9 cellular contexts compared by ENCODE assay signal in genomic region chr10:88979153-88979562, GRCh38. TPM values are rescaled to one million over a fixed set of nuclear protein-coding genes. Genes with fewer than 3 reads are reported as not detected.
DNase-seq lines count a peak whose midpoint lies in the region; ATAC-seq and TF ChIP-seq lines count a peak whose summit lies in the region.
"Had no signal": no experiment of that assay in that cellular context is flagged by ENCODE, and none has a peak within 500 bp of the region (broad histone marks: within the 10 kb centered on the region; RNA-seq: fewer than 3 reads in every experiment).

No MANE protein-coding gene starts in this region.

- TF ChIP-seq CTCF in foreskin fibroblast (IDR thresholded peaks at IDR 0.05; ENCODE audit: low read depth, low read length) = no peak
- TF ChIP-seq CTCF in prostate gland (IDR thresholded peaks at IDR 0.05) = no peak

- H3K27me3 ChIP-seq in prostate gland (replicated peaks; ENCODE audit: insufficient read depth) = no peaks in the 10 kb centered on the region

- no peak overlapping the region for H3K27ac Mint-ChIP-seq in activated CD4-positive, alpha-beta T cell treated with anti-CD3 and anti-CD28 coated beads for 36 hours

- no peak overlapping the region for H3K4me3 Mint-ChIP-seq in activated CD4-positive, alpha-beta T cell treated with anti-CD3 and anti-CD28 coated beads for 36 hours

- no peaks in the 10 kb centered on the region for H3K4me1 ChIP-seq in prostate gland (replicated peaks)

- H3K27me3 Mint-ChIP-seq in activated CD4-positive, alpha-beta T cell treated with anti-CD3 and anti-CD28 coated beads for 36 hours = no peaks in the 10 kb centered on the region

- no peaks in the 10 kb centered on the region for H3K36me3 ChIP-seq in prostate gland

- H3K9me3 ChIP-seq in prostate gland = no peaks in the 10 kb centered on the region

- peak; percentile 92 for DNase-seq in EH (ENCODE audit: low read depth)
- peak; percentile 69 for DNase-seq in T1000 (lab: John Stamatoyannopoulos, UW)
- DNase-seq in foreskin fibroblast = peak; percentile 75 to 87
- peak; percentile 28 for DNase-seq in prostate gland (ENCODE audit: low spot score)
- DNase-seq in activated CD4-positive, alpha-beta T cell treated with anti-CD3 and anti-CD28 coated beads for 36 hours = no peak
- DNase-seq in SW 1271 (lab: John Stamatoyannopoulos, UW) = no peak
- DNase-seq: NCI-H1417 had no signal

- intact Hi-C loops in prostate gland (cut with DNase I) = no loop called here
- intact Hi-C loops in activated CD4-positive, alpha-beta T cell treated with anti-CD3 and anti-CD28 coated beads for 36 hours (cut with DNase I, micrococcal nuclease) = no loop called here

- peak overlapping the region; percentile 46 to 58 for H3K27ac ChIP-seq in prostate gland

- CTCF ChIA-PET in activated CD4-positive, alpha-beta T cell treated with anti-CD3 and anti-CD28 coated beads for 36 hours (lab: Charles Lee) = interaction anchor here (1.2 to 1.6 kb wide), 3 partner anchors 8 to 238 kb away, joined by 4 to 8 read pairs (median 4); no protein-coding TSS in a partner anchor

- ATAC-seq in HG03354 (IDR thresholded peaks at IDR 0.05; ENCODE audit: poor library complexity, severe bottlenecking, unreplicated experiment) (no peak), HG03025 (IDR thresholded peaks at IDR 0.05; ENCODE audit: low FRiP score, unreplicated experiment) (no peak)
- ATAC-seq in activated CD4-positive, alpha-beta T cell treated with anti-CD3 and anti-CD28 coated beads for 36 hours = no peak

- H3K4me1 Mint-ChIP-seq in activated CD4-positive, alpha-beta T cell treated with anti-CD3 and anti-CD28 coated beads for 36 hours = peaks cover 24% of the 10 kb centered on the region

- no peaks in the 10 kb centered on the region for H3K9me3 Mint-ChIP-seq in activated CD4-positive, alpha-beta T cell treated with anti-CD3 and anti-CD28 coated beads for 36 hours (ENCODE audit: low read depth)

- POLR2A ChIA-PET in activated CD4-positive, alpha-beta T cell treated with anti-CD3 and anti-CD28 coated beads for 36 hours (lab: Charles Lee) = no interaction called here

- TF ChIP-seq POLR2A in prostate gland (IDR thresholded peaks at IDR 0.05) = no peak

- no peak overlapping the region for H3K4me3 ChIP-seq in foreskin fibroblast (ENCODE audit: low read depth in 1 of 2, low read length in 2 of 2)
- no peak overlapping the region for H3K4me3 ChIP-seq in prostate gland

- WGBS in prostate gland = 13% methylated on average over 5 of the region's 5 CpGs

- no peaks in the 10 kb centered on the region for H3K36me3 Mint-ChIP-seq in activated CD4-positive, alpha-beta T cell treated with anti-CD3 and anti-CD28 coated beads for 36 hours (ENCODE audit: low read depth)

RNA-seq across cellular contexts. Expression of gene FAS, which starts 11.4 kb away (rescaled TPM):
- total RNA-seq in prostate gland = 10 to 100 TPM; 13.7 to 17.7 TPM
- 10 to 100 TPM; 34.1 to 34.9 TPM for total RNA-seq in activated CD4-positive, alpha-beta T cell treated with anti-CD3 and anti-CD28 coated beads for 36 hours

RNA-seq across cellular contexts. Expression of gene ACTA2, which starts 26.6 kb away (rescaled TPM):
- 1,000 to 10,000 TPM; 1,024 to 1,957 TPM for total RNA-seq in prostate gland
- total RNA-seq in activated CD4-positive, alpha-beta T cell treated with anti-CD3 and anti-CD28 coated beads for 36 hours = 10 to 100 TPM in 1 of 2 experiments, 1 to 10 TPM in 1; 8.5 to 10.2 TPM

Comparison
In these comparisons a context has a peak if more than half of its experiments do, and no peak if none do; other contexts are left out.
1. DNase-seq: peak in EH (single experiment), T1000 (single experiment), foreskin fibroblast (2 of 2) and prostate gland (single experiment); none in activated CD4-positive, alpha-beta T cell treated with anti-CD3 and anti-CD28 coated beads for 36 hours (single experiment) and SW 1271 (0 of 2).
2. RNA of gene ACTA2, which starts 26.6 kb away (total RNA-seq): 1,024 to 1,957 TPM in prostate gland; 8.5 to 10.2 TPM in activated CD4-positive, alpha-beta T cell treated with anti-CD3 and anti-CD28 coated beads for 36 hours; every median in the first group is over 10 times any median in the second.